Comparison of ENCODE assay signal across 7 cellular contexts in genomic region chr5:115168829-115169391, GRCh38. TPM values are rescaled to one million over a fixed set of nuclear protein-coding genes. Genes with fewer than 3 reads are reported as not detected.
A peak's percentile ranks its signal among the peaks of the same experiment; 100 is the strongest.
DNase-seq lines count a peak whose midpoint lies in the region; ATAC-seq and TF ChIP-seq lines count a peak whose summit lies in the region.

No MANE protein-coding gene starts in this region.

- CTCF ChIA-PET in GM10248 (lab: Yijun Ruan, JAX): no interaction called here

- H3K27me3 Mint-ChIP-seq in progenitor cell of endocrine pancreas: peaks cover 53% of the 10 kb centered on the region

- peaks cover 19% of the 10 kb centered on the region for H3K9me3 Mint-ChIP-seq in progenitor cell of endocrine pancreas (ENCODE audit: low read depth)

- H3K27ac ChIP-seq in VCaP (peak overlapping the region; percentile 88), cardiac muscle cell (no peak overlapping the region)

- no peak for TF ChIP-seq CTCF in GM10248 (IDR thresholded peaks at IDR 0.05; ENCODE audit: control extremely low read depth, extremely low read depth, low read depth, missing control alignments)
- no peak for TF ChIP-seq CTCF in VCaP (conservative IDR thresholded peaks at IDR 0.05)
- no peak for TF ChIP-seq CTCF in cardiac muscle cell (IDR thresholded peaks at IDR 0.05; ENCODE audit: low read depth, low read length)
- TF ChIP-seq CTCF in progenitor cell of endocrine pancreas (IDR thresholded peaks at IDR 0.05; ENCODE audit: unreplicated experiment): no peak

- peak; percentile 29 for DNase-seq in GM10248 (ENCODE audit: extremely low spot score)
- DNase-seq in cardiac muscle cell (ENCODE audit: low read depth in 1 of 2, low spot score in 1 of 2): peak in 1 of 2 donors; percentile 12
- no peak for DNase-seq in progenitor cell of endocrine pancreas (ENCODE audit: low spot score, unreplicated experiment)
- DNase-seq in activated effector memory CD4-positive, alpha-beta T cell treated with anti-CD3 and anti-CD28 coated beads, Interleukin-2, amount 50 U/mL, for 16 hours: no peak

- H3K4me3 Mint-ChIP-seq in progenitor cell of endocrine pancreas (ENCODE audit: low read depth): peak overlapping the region; percentile 86

- H3K36me3 ChIP-seq in cardiac muscle cell: no peaks in the 10 kb centered on the region

- POLR2A ChIA-PET in GM10248 (lab: Yijun Ruan, JAX): no interaction called here

- ATAC-seq in HG02885 (IDR thresholded peaks at IDR 0.05; ENCODE audit: poor library complexity, unreplicated experiment): peak; percentile 5
- ATAC-seq in HG02840 (IDR thresholded peaks at IDR 0.05; ENCODE audit: low FRiP score, unreplicated experiment): no peak

- peaks cover 1% of the 10 kb centered on the region for H3K4me1 Mint-ChIP-seq in progenitor cell of endocrine pancreas (ENCODE audit: low read depth)

- no peaks in the 10 kb centered on the region for H3K9me3 ChIP-seq in cardiac muscle cell (ENCODE audit: low read depth)

- peaks cover 10% of the 10 kb centered on the region for H3K36me3 Mint-ChIP-seq in progenitor cell of endocrine pancreas (ENCODE audit: insufficient read depth)

- H3K4me3 ChIP-seq in cardiac muscle cell: peak overlapping the region; percentile 65

- peak overlapping the region; percentile 86 for H3K27ac Mint-ChIP-seq in progenitor cell of endocrine pancreas

- H3K4me1 ChIP-seq in cardiac muscle cell (ENCODE audit: low read depth): no peaks in the 10 kb centered on the region

- H3K27me3 ChIP-seq in cardiac muscle cell: peaks cover 44% of the 10 kb centered on the region

RNA-seq across cellular contexts. Expression of gene TRIM36, which starts 0.8 kb away (rescaled TPM):
- total RNA-seq in cardiac muscle cell: 2.6 and 8.0 TPM in 2 replicates
- polyA plus RNA-seq in cardiac muscle cell: 1.4 and 4.6 TPM in 2 replicates
- 5.3 and 9.4 TPM in 2 replicates for total RNA-seq in progenitor cell of endocrine pancreas
